Comparison of ENCODE assay signal across 8 cellular contexts in genomic region chr11:13668102-13668956, GRCh38. TPM values are rescaled to one million over a fixed set of nuclear protein-coding genes. Genes with fewer than 3 reads are reported as not detected.
DNase-seq lines count a peak whose midpoint lies in the region; ATAC-seq and TF ChIP-seq lines count a peak whose summit lies in the region.

Gene FAR1, plus strand, starts transcription at chr11:13668668. Its CDS starts 26,098 bp downstream, at chr11:13694766.

- intact Hi-C loops in T-helper 1 cell treated with Interleukin-12 subunit alpha and Interleukin-12 subunit beta and Interleukin-4 antibody, amounts not matched to agents 30 ng/mL and 1 ng/mL, for 36 hours (cut with micrococcal nuclease) = loop anchor here (1.0 to 5.0 kb wide), 12 partner anchors 205 to 1826 kb away; partner anchors contain the start of genes BTBD10, COPB1, CYP2R1 and RRAS2
- intact Hi-C loops in heart left ventricle (cut with DNase I) = no loop called here
- intact Hi-C loops in posterior vena cava (cut with DNase I) = no loop called here
- intact Hi-C loops in upper lobe of right lung (cut with DNase I) = no loop called here

- no peaks in the 10 kb centered on the region for H3K27me3 ChIP-seq in heart left ventricle
- no peaks in the 10 kb centered on the region for H3K27me3 ChIP-seq in upper lobe of right lung

- TF ChIP-seq CTCF in GM13976 (IDR thresholded peaks at IDR 0.05; ENCODE audit: borderline replicate concordance, control extremely low read depth, extremely low read depth, insufficient read depth, missing control alignments) = peak; percentile 85
- TF ChIP-seq CTCF in heart left ventricle (IDR thresholded peaks at IDR 0.05) = peak; percentile 52 to 85 (median 71)
- TF ChIP-seq CTCF in upper lobe of right lung (IDR thresholded peaks at IDR 0.05) = peak; percentile 71

- H3K4me1 ChIP-seq in heart left ventricle = peaks cover 0 to 49% (median 20%) of the 10 kb centered on the region in 12 donors
- H3K4me1 ChIP-seq in upper lobe of right lung = peaks cover 19% of the 10 kb centered on the region

- no peaks in the 10 kb centered on the region for H3K36me3 ChIP-seq in heart left ventricle
- H3K36me3 ChIP-seq in upper lobe of right lung = no peaks in the 10 kb centered on the region

- H3K4me3 ChIP-seq in heart left ventricle (peak within 1 kb of the TSS; percentile 72 to 98 (median 90)), upper lobe of right lung (peak within 1 kb of the TSS; percentile 80)

- ATAC-seq in HG02852 (IDR thresholded peaks at IDR 0.05; ENCODE audit: unreplicated experiment) = peak; percentile 91
- ATAC-seq in heart left ventricle = peak; percentile 98 to 100 (median 99)
- peak; percentile 98 for ATAC-seq in upper lobe of right lung

- H3K27ac ChIP-seq in heart left ventricle = peak within 1 kb of the TSS; percentile 70 to 92 (median 91)
- H3K27ac ChIP-seq in upper lobe of right lung = peak within 1 kb of the TSS; percentile 87

- 0 to 1% (median 1%) methylated on average over 36 to 104 of the region's 104 CpGs for WGBS in heart left ventricle, 4 donors

- in situ Hi-C loops in GM13976 (cut with MboI; ENCODE audit: low sequenced_read_pairs, unreplicated experiment) = no loop called here

- no peaks in the 10 kb centered on the region for H3K9me3 ChIP-seq in heart left ventricle
- H3K9me3 ChIP-seq in upper lobe of right lung = no peaks in the 10 kb centered on the region

- DNase-seq in GM13976 (ENCODE audit: low spot score) (peak; percentile 96), NCI-H146 (lab: John Stamatoyannopoulos, UW) (peak; percentile 96), amniotic epithelial cell (ENCODE audit: low read depth) (peak; percentile 99), heart left ventricle (peak; percentile 98 to 99 (median 98)), posterior vena cava (ENCODE audit: low spot score) (peak; percentile 99), upper lobe of right lung (peak; percentile 99)

- peak; percentile 44 to 87 for TF ChIP-seq POLR2A in heart left ventricle (IDR thresholded peaks at IDR 0.05)

RNA-seq across cellular contexts. Expression of gene FAR1, which starts in this region (rescaled TPM):
- 56.0 and 64.8 TPM in 2 replicates for total RNA-seq in T-helper 1 cell treated with Interleukin-12 subunit alpha and Interleukin-12 subunit beta and Interleukin-4 antibody, amounts not matched to agents 30 ng/mL and 1 ng/mL, for 36 hours
- 10 to 100 TPM; 15.5 to 50.2 (median 35.4) TPM for total RNA-seq in heart left ventricle
- polyA plus RNA-seq in heart left ventricle = 10 to 100 TPM; 10.9 to 27.1 TPM
- 10 to 100 TPM; 50.9 to 51.5 TPM for total RNA-seq in posterior vena cava
- 59.7 TPM for total RNA-seq in upper lobe of right lung

Comparison
In these comparisons a context has a peak if more than half of its experiments do, and no peak if none do; other contexts are left out.
1. Peak in every context shown above with its lines: DNase-seq, ATAC-seq, H3K4me3 ChIP-seq and H3K27ac ChIP-seq.